ENCODE assay signal across 10 cellular contexts in genomic region chr17:74759941-74760340, GRCh38. TPM values are rescaled to one million over a fixed set of nuclear protein-coding genes. Genes with fewer than 3 reads are reported as not detected.
DNase-seq lines count a peak whose midpoint lies in the region; ATAC-seq and TF ChIP-seq lines count a peak whose summit lies in the region.
"Had no signal": no experiment of that assay in that cellular context is flagged by ENCODE, and none has a peak within 500 bp of the region (broad histone marks: within the 10 kb centered on the region; RNA-seq: fewer than 3 reads in every experiment).

No MANE protein-coding gene starts in this region.

- CTCF ChIA-PET in CD8-positive, alpha-beta memory T cell (lab: Charles Lee) = interaction anchor here (0.8 to 15.2 kb wide), 8 partner anchors 8 to 105 kb away, joined by 4 to 214 read pairs (median 37); partner anchors contain the start of genes NAT9, NHERF1 and RAB37

- H3K4me1 ChIP-seq in CD8-positive, alpha-beta memory T cell (ENCODE audit: insufficient read depth, low read length) = peaks cover 85% of the 10 kb centered on the region

- H3K4me3 ChIP-seq in CD8-positive, alpha-beta memory T cell (ENCODE audit: low read length) = peak overlapping the region; percentile 57
- peak overlapping the region; percentile 38 for H3K4me3 ChIP-seq in LNCaP clone FGC (ENCODE audit: low read depth, low read length)

- no peaks in the 10 kb centered on the region for H3K9me3 ChIP-seq in CD8-positive, alpha-beta memory T cell (ENCODE audit: low read length)

- no peak for ATAC-seq in central memory CD8-positive, alpha-beta T cell (replicated peaks; ENCODE audit: extremely low read depth, poor library complexity, severe bottlenecking)
- ATAC-seq in naive thymus-derived CD8-positive, alpha-beta T cell = no peak
- no peak for ATAC-seq in GM21515 (IDR thresholded peaks at IDR 0.05; ENCODE audit: unreplicated experiment)

- no peaks in the 10 kb centered on the region for H3K27me3 ChIP-seq in CD8-positive, alpha-beta memory T cell (ENCODE audit: insufficient read depth, low read length, poor library complexity, severe bottlenecking)

- peak overlapping the region; percentile 55 to 90 (median 85) for H3K4me3 Mint-ChIP-seq in CD8-positive, alpha-beta memory T cell
- H3K4me3 Mint-ChIP-seq in central memory CD8-positive, alpha-beta T cell = peak overlapping the region; percentile 100
- H3K4me3 Mint-ChIP-seq in naive thymus-derived CD8-positive, alpha-beta T cell = peak overlapping the region; percentile 61 to 97 (median 84)

- H3K36me3 Mint-ChIP-seq in CD8-positive, alpha-beta memory T cell = peaks cover 0 to 51% (median 3%) of the 10 kb centered on the region in 3 donors
- H3K36me3 Mint-ChIP-seq in central memory CD8-positive, alpha-beta T cell (ENCODE audit: insufficient read depth) = peaks cover 38% of the 10 kb centered on the region
- peaks cover 0 to 28% (median 0%) of the 10 kb centered on the region in 3 donors for H3K36me3 Mint-ChIP-seq in naive thymus-derived CD8-positive, alpha-beta T cell

- no peak for DNase-seq in CD8-positive, alpha-beta memory T cell
- DNase-seq in LNCaP clone FGC (ENCODE audit: low read depth) (peak; percentile 85), middle frontal gyrus (ENCODE audit: extremely low spot score, low spot score) (no peak), NCI-H526 treated with DMSO at 0.1 percent for 48 hours (lab: John Stamatoyannopoulos, UW) (no peak)
- DNase-seq in central memory CD8-positive, alpha-beta T cell (ENCODE audit: low spot score in 2 of 2) = no peak
- DNase-seq in naive thymus-derived CD8-positive, alpha-beta T cell = no peak
- DNase-seq in activated CD8-positive, alpha-beta memory T cell treated with anti-CD3 and anti-CD28 coated beads, Interleukin-2, amount 50 U/mL, for 4 hours = no peak

- POLR2A ChIA-PET in CD8-positive, alpha-beta memory T cell (lab: Charles Lee) = interaction anchor here (0.7 to 3.2 kb wide), 8 partner anchors 10 to 102 kb away, joined by 3 to 38 read pairs (median 6); partner anchors contain the start of gene NHERF1
- POLR2A ChIA-PET in naive thymus-derived CD8-positive, alpha-beta T cell (lab: Charles Lee) = interaction anchor here (1.8 to 11.4 kb wide), 4 partner anchors 12 to 28 kb away, joined by 4 to 161 read pairs (median 76); partner anchors contain the start of genes NAT9, NHERF1 and RAB37

- H3K27ac ChIP-seq in CD8-positive, alpha-beta memory T cell (ENCODE audit: low read depth, low read length) = no peak overlapping the region

- H3K27ac Mint-ChIP-seq in CD8-positive, alpha-beta memory T cell = peak overlapping the region; percentile 81 to 95 (median 90)
- peak overlapping the region; percentile 90 for H3K27ac Mint-ChIP-seq in central memory CD8-positive, alpha-beta T cell (ENCODE audit: low read depth)
- peak overlapping the region; percentile 70 to 94 (median 92) for H3K27ac Mint-ChIP-seq in naive thymus-derived CD8-positive, alpha-beta T cell

- no peak for TF ChIP-seq CTCF in LNCaP clone FGC (IDR thresholded peaks at IDR 0.05; ENCODE audit: control insufficient read depth, extremely low read depth, insufficient read depth)

- H3K27me3 Mint-ChIP-seq in CD8-positive, alpha-beta memory T cell = no peaks in the 10 kb centered on the region
- H3K27me3 Mint-ChIP-seq in central memory CD8-positive, alpha-beta T cell = no peaks in the 10 kb centered on the region
- no peaks in the 10 kb centered on the region for H3K27me3 Mint-ChIP-seq in naive thymus-derived CD8-positive, alpha-beta T cell

- H3K4me1 Mint-ChIP-seq in CD8-positive, alpha-beta memory T cell = peaks cover 67 to 84% (median 69%) of the 10 kb centered on the region in 3 donors
- peaks cover 58% of the 10 kb centered on the region for H3K4me1 Mint-ChIP-seq in central memory CD8-positive, alpha-beta T cell
- H3K4me1 Mint-ChIP-seq in naive thymus-derived CD8-positive, alpha-beta T cell = peaks cover 27 to 75% (median 65%) of the 10 kb centered on the region in 4 donors

- peaks cover 14% of the 10 kb centered on the region for H3K36me3 ChIP-seq in CD8-positive, alpha-beta memory T cell (ENCODE audit: insufficient read depth, low read length)

- H3K9me3 Mint-ChIP-seq in CD8-positive, alpha-beta memory T cell = no peaks in the 10 kb centered on the region
- no peaks in the 10 kb centered on the region for H3K9me3 Mint-ChIP-seq in central memory CD8-positive, alpha-beta T cell
- no peaks in the 10 kb centered on the region for H3K9me3 Mint-ChIP-seq in naive thymus-derived CD8-positive, alpha-beta T cell

RNA-seq across cellular contexts. Expression of gene NHERF1, which starts 11.5 kb away (rescaled TPM):
- total RNA-seq in CD8-positive, alpha-beta memory T cell = 100 to 1,000 TPM; 131 to 133 TPM
- 674 TPM for polyA plus RNA-seq in CD8-positive, alpha-beta memory T cell
- 100 to 1,000 TPM; 158 to 164 TPM for total RNA-seq in naive thymus-derived CD8-positive, alpha-beta T cell
- polyA plus RNA-seq in naive thymus-derived CD8-positive, alpha-beta T cell = 100 to 1,000 TPM; 277 to 351 (median 324) TPM

RNA-seq across cellular contexts. Expression of gene NAT9, which starts 16.2 kb away (rescaled TPM):
- 10 to 100 TPM; 42.7 to 44.5 TPM for total RNA-seq in CD8-positive, alpha-beta memory T cell
- 17.1 TPM for polyA plus RNA-seq in CD8-positive, alpha-beta memory T cell
- total RNA-seq in naive thymus-derived CD8-positive, alpha-beta T cell = 10 to 100 TPM; 66.5 to 71.5 TPM
- polyA plus RNA-seq in naive thymus-derived CD8-positive, alpha-beta T cell = 10 to 100 TPM in 2 of 3 donors, 1 to 10 TPM in 1; 9.8 to 28.3 (median 20.2) TPM

RNA-seq across cellular contexts. Expression of gene RAB37, which starts 22.9 kb away (rescaled TPM):
- total RNA-seq in CD8-positive, alpha-beta memory T cell = 1 to 10 TPM; 5.8 to 6.0 TPM
- 125 TPM for polyA plus RNA-seq in CD8-positive, alpha-beta memory T cell
- total RNA-seq in naive thymus-derived CD8-positive, alpha-beta T cell = 10 to 100 TPM; 34.0 to 35.9 TPM
- polyA plus RNA-seq in naive thymus-derived CD8-positive, alpha-beta T cell = 100 to 1,000 TPM in 1 of 3 donors, 10 to 100 TPM in 2; 55.3 to 108 (median 76.0) TPM
- total RNA-seq: glomerular endothelial cell had no signal

RNA-seq across cellular contexts. Expression of gene CD300LF, which starts 47.2 kb away (rescaled TPM):
- total RNA-seq in CD8-positive, alpha-beta memory T cell = not detected
- not detected for polyA plus RNA-seq in CD8-positive, alpha-beta memory T cell
- under 1 TPM in 1 of 2 experiments, not detected in 1; 0.36 TPM for total RNA-seq in naive thymus-derived CD8-positive, alpha-beta T cell
- polyA plus RNA-seq in naive thymus-derived CD8-positive, alpha-beta T cell = not detected
- total RNA-seq: glomerular endothelial cell, NCI-H460 had no signal

Comparison
In these comparisons a context has a peak if more than half of its experiments do, and no peak if none do; other contexts are left out.
1. RNA of gene RAB37, which starts 22.9 kb away (total RNA-seq): 34.0 to 35.9 TPM in naive thymus-derived CD8-positive, alpha-beta T cell; 5.8 to 6.0 TPM in CD8-positive, alpha-beta memory T cell; every median in the first group is over 4 times any median in the second.
2. Peak in every context shown above with its lines, with median percentiles within 50 percentile points of each other: H3K27ac Mint-ChIP-seq and H3K4me3 Mint-ChIP-seq.